ENCODE assay signal across 9 cellular contexts in genomic region chr12:106987846-106988245, GRCh38. TPM values are rescaled to one million over a fixed set of nuclear protein-coding genes. Genes with fewer than 3 reads are reported as not detected.
DNase-seq lines count a peak whose midpoint lies in the region; ATAC-seq and TF ChIP-seq lines count a peak whose summit lies in the region.
"Had no signal": no experiment of that assay in that cellular context is flagged by ENCODE, and none has a peak within 500 bp of the region (broad histone marks: within the 10 kb centered on the region; RNA-seq: fewer than 3 reads in every experiment).

No MANE protein-coding gene starts in this region.

- peak overlapping the region; percentile 81 for H3K4me2 ChIP-seq in neural progenitor cell

- peaks cover 33 to 41% (median 41%) of the 10 kb centered on the region in 3 donors for H3K4me1 Mint-ChIP-seq in CD8-positive, alpha-beta memory T cell
- peaks cover 7 to 17% (median 11%) of the 10 kb centered on the region in 3 donors for H3K4me1 Mint-ChIP-seq in IgD-negative memory B cell
- peaks cover 15% of the 10 kb centered on the region for H3K4me1 Mint-ChIP-seq in neural progenitor cell

- no peaks in the 10 kb centered on the region for H3K9me3 ChIP-seq in CD8-positive, alpha-beta memory T cell (ENCODE audit: low read length)
- H3K9me3 ChIP-seq in colonic mucosa (no peaks in the 10 kb centered on the region), neural progenitor cell (ENCODE audit: low read depth) (no peaks in the 10 kb centered on the region)

- DNase-seq in CD8-positive, alpha-beta memory T cell = no peak
- no peak for DNase-seq in colonic mucosa
- DNase-seq in neural progenitor cell (ENCODE audit: low spot score) = peak; percentile 34
- no peak for DNase-seq in NCI-H1436 treated with DMSO at 0.1 percent for 48 hours (lab: John Stamatoyannopoulos, UW)
- no peak for DNase-seq in NOMO-1 treated with dmso at 0.1 percent for 144 hours (lab: John Stamatoyannopoulos, UW; ENCODE audit: unreplicated experiment)

- peak overlapping the region; percentile 20 for H2AFZ ChIP-seq in neural progenitor cell (replicated peaks)

- H3K9ac ChIP-seq in colonic mucosa (ENCODE audit: low read depth in 2 of 2, low read length in 2 of 2) (no peak overlapping the region), neural progenitor cell (no peak overlapping the region)

- H3K36me3 Mint-ChIP-seq in CD8-positive, alpha-beta memory T cell = peaks cover 7 to 21% (median 11%) of the 10 kb centered on the region in 3 donors
- H3K36me3 Mint-ChIP-seq in IgD-negative memory B cell = peaks cover 5% of the 10 kb centered on the region
- H3K36me3 Mint-ChIP-seq in neural progenitor cell = peaks cover 16% of the 10 kb centered on the region

- H3K27ac Mint-ChIP-seq in CD8-positive, alpha-beta memory T cell = peak overlapping the region in 3 of 8 donors; percentile 95 to 97 (median 95)
- H3K27ac Mint-ChIP-seq in IgD-negative memory B cell = peak overlapping the region in 1 of 3 donors; percentile 82
- H3K27ac Mint-ChIP-seq in neural progenitor cell = no peak overlapping the region

- H3K4me1 ChIP-seq in CD8-positive, alpha-beta memory T cell (ENCODE audit: insufficient read depth, low read length) = peaks cover 24% of the 10 kb centered on the region
- H3K4me1 ChIP-seq in colonic mucosa (peaks cover 7% of the 10 kb centered on the region), neural progenitor cell (peaks cover 17% of the 10 kb centered on the region)

- no peak overlapping the region for H3K4me3 ChIP-seq in CD8-positive, alpha-beta memory T cell (ENCODE audit: low read length)
- H3K4me3 ChIP-seq in colonic mucosa = no peak overlapping the region
- H3K4me3 ChIP-seq in neural progenitor cell = peak overlapping the region; percentile 61

- TF ChIP-seq CTCF in colonic mucosa (IDR thresholded peaks at IDR 0.05) = no peak
- TF ChIP-seq CTCF in neural progenitor cell (IDR thresholded peaks at IDR 0.05) = no peak

- CTCF ChIA-PET in CD8-positive, alpha-beta memory T cell (lab: Charles Lee) = interaction anchor here (1.5 kb wide), 1 partner anchor 31 kb away, joined by 3 read pairs; no protein-coding TSS in a partner anchor

- POLR2A ChIA-PET in CD8-positive, alpha-beta memory T cell (lab: Charles Lee) = interaction anchor here (1.3 kb wide), 1 partner anchor 106 kb away, joined by 4 read pairs; no protein-coding TSS in a partner anchor

- peak overlapping the region; percentile 92 to 98 (median 96) for H3K4me3 Mint-ChIP-seq in CD8-positive, alpha-beta memory T cell
- H3K4me3 Mint-ChIP-seq in IgD-negative memory B cell = peak overlapping the region; percentile 3 to 98 (median 92)
- H3K4me3 Mint-ChIP-seq in neural progenitor cell = peak overlapping the region; percentile 93

- no peaks in the 10 kb centered on the region for H3K27me3 Mint-ChIP-seq in CD8-positive, alpha-beta memory T cell
- H3K27me3 Mint-ChIP-seq in IgD-negative memory B cell (no peaks in the 10 kb centered on the region), neural progenitor cell (ENCODE audit: insufficient read depth, low read depth) (peaks cover 2% of the 10 kb centered on the region)

- intact Hi-C loops in colonic mucosa (cut with DNase I) = no loop called here

- H3K27me3 ChIP-seq in CD8-positive, alpha-beta memory T cell (ENCODE audit: insufficient read depth, low read length, poor library complexity, severe bottlenecking) = no peaks in the 10 kb centered on the region
- no peaks in the 10 kb centered on the region for H3K27me3 ChIP-seq in colonic mucosa
- no peaks in the 10 kb centered on the region for H3K27me3 ChIP-seq in neural progenitor cell

- H3K79me2 ChIP-seq in neural progenitor cell (ENCODE audit: low read depth) = peaks cover 7% of the 10 kb centered on the region

- H3K27ac ChIP-seq in CD8-positive, alpha-beta memory T cell (ENCODE audit: low read depth, low read length) = no peak overlapping the region
- H3K27ac ChIP-seq in colonic mucosa = peak overlapping the region; percentile 72
- H3K27ac ChIP-seq in neural progenitor cell = no peak overlapping the region
- H3K27ac ChIP-seq: HL-60 had no signal

- no peaks in the 10 kb centered on the region for H3K9me3 Mint-ChIP-seq in CD8-positive, alpha-beta memory T cell
- H3K9me3 Mint-ChIP-seq in IgD-negative memory B cell (peaks cover 0 to 2% (median 0%) of the 10 kb centered on the region in 3 donors), neural progenitor cell (no peaks in the 10 kb centered on the region)

- H3K36me3 ChIP-seq in CD8-positive, alpha-beta memory T cell (ENCODE audit: insufficient read depth, low read length) = no peaks in the 10 kb centered on the region
- H3K36me3 ChIP-seq in colonic mucosa = no peaks in the 10 kb centered on the region
- peaks cover 4% of the 10 kb centered on the region for H3K36me3 ChIP-seq in neural progenitor cell

- no peaks in the 10 kb centered on the region for H4K20me1 ChIP-seq in neural progenitor cell (ENCODE audit: low read depth)

- H3F3A ChIP-seq in neural progenitor cell (ENCODE audit: low read depth) = peaks cover 16% of the 10 kb centered on the region

- ATAC-seq in GM19328 (IDR thresholded peaks at IDR 0.05; ENCODE audit: unreplicated experiment) = no peak
- no peak for ATAC-seq in HG03469 (IDR thresholded peaks at IDR 0.05; ENCODE audit: unreplicated experiment)

RNA-seq across cellular contexts. Expression of gene MTERF2, which starts 0.9 kb away (rescaled TPM):
- total RNA-seq in CD8-positive, alpha-beta memory T cell = 1 to 10 TPM; 4.6 to 4.9 TPM
- 6.4 TPM for polyA plus RNA-seq in CD8-positive, alpha-beta memory T cell
- polyA plus RNA-seq in IgD-negative memory B cell = 1.8 TPM
- total RNA-seq in colonic mucosa = 10 to 100 TPM in 1 of 2 donors, 1 to 10 TPM in 1; 9.3 to 11.6 TPM
- total RNA-seq in neural progenitor cell (ENCODE audit: low replicate concordance) = 16.5 and 25.1 TPM in 2 replicates

RNA-seq across cellular contexts. Expression of gene TMEM263, which starts 32.1 kb away (rescaled TPM):
- total RNA-seq in CD8-positive, alpha-beta memory T cell = 10 to 100 TPM; 22.7 to 25.3 TPM
- polyA plus RNA-seq in CD8-positive, alpha-beta memory T cell = 24.9 TPM
- 17.8 TPM for polyA plus RNA-seq in IgD-negative memory B cell
- total RNA-seq in colonic mucosa = 10 to 100 TPM; 29.6 to 41.9 TPM
- total RNA-seq in neural progenitor cell (ENCODE audit: low replicate concordance) = 25.8 and 39.7 TPM in 2 replicates
